In genomic region chr4:118973295-118973694, GRCh38 we compare ENCODE assay signal across 14 cellular contexts.
"Had no signal": no experiment of that assay in that cellular context is flagged by ENCODE, and none has a peak within 500 bp of the region (broad histone marks: within the 10 kb centered on the region; RNA-seq: fewer than 3 reads in every experiment).

No MANE protein-coding gene starts in this region.

- H3K27me3 ChIP-seq: heart right ventricle, neural progenitor cell, pancreas had no signal

- H3K4me1 ChIP-seq: neural progenitor cell had no signal

- DNase-seq: activated CD4-positive, alpha-beta T cell treated with anti-CD3 and anti-CD28 coated beads, Interleukin-2, amount 50 U/mL, for 1 hour; activated effector memory CD4-positive, alpha-beta T cell treated with Interleukin-2 at 50 U/mL for 16 hours; activated naive CD8-positive, alpha-beta T cell treated with anti-CD3 and anti-CD28 coated beads, Interleukin-2, amount 10 ng/mL, durations not matched to agents 7 days and 5 days; activated T-cell treated with anti-CD3 and anti-CD28 coated beads, Interleukin-2, amount 50 U/mL, for 1 hour; aorta; caudate nucleus; heart right ventricle; kidney; pancreas; retina; stimulated activated naive B cell treated with anti-CD40 and anti-IgM and Interleukin-4, amounts not matched to agents 10 μg/mL and 1 μg/mL and 100 μg/mL, for 72 hours; T-helper 2 cell had no signal

- H3K9me3 ChIP-seq: heart right ventricle, pancreas had no signal

- H3K4me3 ChIP-seq: heart right ventricle, neural progenitor cell, pancreas, smooth muscle cell had no signal

- H3K9ac ChIP-seq: neural progenitor cell had no signal

- H3K27ac ChIP-seq: neural progenitor cell, pancreas had no signal

- H3K4me2 ChIP-seq: neural progenitor cell, smooth muscle cell had no signal

- H3K36me3 ChIP-seq: heart right ventricle, neural progenitor cell, pancreas had no signal
